In genomic region chr1:175797576-175797975, GRCh38 we compare ENCODE assay signal across 25 cellular contexts. TPM values are rescaled to one million over a fixed set of nuclear protein-coding genes. Genes with fewer than 3 reads are reported as not detected.
"Had no signal": no experiment of that assay in that cellular context is flagged by ENCODE, and none has a peak within 500 bp of the region (broad histone marks: within the 10 kb centered on the region; RNA-seq: fewer than 3 reads in every experiment).

No MANE protein-coding gene starts in this region.

- H3K4me3 ChIP-seq: dorsolateral prefrontal cortex, gastrocnemius medialis, lower lobe of right lung, ovary, psoas muscle, sigmoid colon, testis, tibial artery had no signal

- ATAC-seq: esophagus mucosa; gastrocnemius medialis; left ventricle myocardium superior; lower lobe of right lung; natural killer cell; psoas muscle; right cardiac atrium; stimulated activated memory B cell treated with anti-CD40 and anti-IgM and Interleukin-4, amounts not matched to agents 10 μg/mL and 1 μg/mL and 100 μg/mL, for 72 hours; stimulated activated naive CD8-positive, alpha-beta T cell treated with anti-CD3 and anti-CD28 coated beads, Interleukin-15, Interleukin-2, amounts not matched to agents 100 U/mL and 50 U/mL, for 24 hours had no signal

- H3K4me3 Mint-ChIP-seq: natural killer cell; stimulated activated memory B cell treated with anti-CD40 and anti-IgM and Interleukin-4, amounts not matched to agents 10 μg/mL and 1 μg/mL and 100 μg/mL, for 72 hours; type B pancreatic cell had no signal

- H3K36me3 Mint-ChIP-seq: natural killer cell; stimulated activated memory B cell treated with anti-CD40 and anti-IgM and Interleukin-4, amounts not matched to agents 10 μg/mL and 1 μg/mL and 100 μg/mL, for 72 hours; type B pancreatic cell had no signal

- H3K27ac ChIP-seq: dorsolateral prefrontal cortex, epithelial cell of prostate, gastrocnemius medialis, lower lobe of right lung, ovary, psoas muscle, sigmoid colon, testis, tibial artery had no signal

- DNase-seq: dorsolateral prefrontal cortex; effector CD4-positive, alpha-beta T cell; foreskin fibroblast; gastrocnemius medialis; head of caudate nucleus; left ventricle myocardium superior; lower lobe of right lung; natural killer cell; occipital lobe; ovary; posterior cingulate gyrus; psoas muscle; right cardiac atrium; sigmoid colon; stimulated activated CD4-positive, alpha-beta T cell treated with anti-CD3 and anti-CD28 coated beads, Interleukin-4, amount 100 ng/mL, for 4 hours; stimulated activated naive CD8-positive, alpha-beta T cell treated with anti-CD3 and anti-CD28 coated beads, Interleukin-15, Interleukin-2, amounts not matched to agents 100 U/mL and 50 U/mL, for 24 hours; substantia nigra; testis; tibial artery had no signal

- H3K9me3 Mint-ChIP-seq: natural killer cell; stimulated activated memory B cell treated with anti-CD40 and anti-IgM and Interleukin-4, amounts not matched to agents 10 μg/mL and 1 μg/mL and 100 μg/mL, for 72 hours; type B pancreatic cell had no signal

- H3K4me1 ChIP-seq: lower lobe of right lung, sigmoid colon, testis had no signal

- H3K36me3 ChIP-seq: gastrocnemius medialis, lower lobe of right lung, ovary, sigmoid colon, tibial artery had no signal

- H3K9me3 ChIP-seq: gastrocnemius medialis, lower lobe of right lung, ovary, psoas muscle, sigmoid colon, testis, tibial artery had no signal

- H3K27me3 ChIP-seq: dorsolateral prefrontal cortex, gastrocnemius medialis, ovary, sigmoid colon, testis, tibial artery had no signal

- H3K27ac Mint-ChIP-seq: natural killer cell; stimulated activated memory B cell treated with anti-CD40 and anti-IgM and Interleukin-4, amounts not matched to agents 10 μg/mL and 1 μg/mL and 100 μg/mL, for 72 hours; type B pancreatic cell had no signal

- H3K4me1 Mint-ChIP-seq: natural killer cell; stimulated activated memory B cell treated with anti-CD40 and anti-IgM and Interleukin-4, amounts not matched to agents 10 μg/mL and 1 μg/mL and 100 μg/mL, for 72 hours had no signal

RNA-seq across cellular contexts. Expression of gene TNR, which starts 54.2 kb away (rescaled TPM):
- total RNA-seq: gastrocnemius medialis, left ventricle myocardium superior, ovary, psoas muscle, renal cortical epithelial cell had no signal
- polyA plus RNA-seq: keratinocyte, ovary, right cardiac atrium had no signal
